1 cellular context compared by ENCODE assay signal in the genomic region with DNA sequence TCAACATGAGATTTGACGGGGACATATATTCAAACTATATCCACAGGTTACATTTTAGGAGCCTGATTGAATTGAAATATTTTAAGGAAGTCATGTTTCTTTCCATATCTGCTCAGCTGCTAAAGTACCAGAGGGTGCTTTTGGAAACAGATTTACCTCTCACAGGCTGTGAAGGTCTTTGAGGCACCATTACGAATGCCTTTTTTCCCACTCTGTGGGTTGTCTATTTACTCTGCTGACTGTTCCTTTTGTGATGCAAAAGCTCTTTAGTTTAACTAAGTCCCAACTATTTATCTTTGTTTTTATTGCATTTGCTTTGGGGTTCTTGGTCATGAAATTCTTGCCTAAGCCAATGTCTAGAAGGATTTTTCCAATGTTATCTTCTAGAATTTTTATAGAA. TPM values are rescaled to one million over a fixed set of nuclear protein-coding genes. Genes with fewer than 3 reads are reported as not detected.
"Had no signal": no experiment of that assay in that cellular context is flagged by ENCODE, and none has a peak within 500 bp of the region (broad histone marks: within the 10 kb centered on the region; RNA-seq: fewer than 3 reads in every experiment).

No MANE protein-coding gene starts in this region.

RNA-seq across cellular contexts. Expression of gene SMIM10L2A, which starts 40.0 kb away (rescaled TPM):
- total RNA-seq: fibroblast of villous mesenchyme had no signal
